ENCODE assay signal across 24 cellular contexts in the genomic region with DNA sequence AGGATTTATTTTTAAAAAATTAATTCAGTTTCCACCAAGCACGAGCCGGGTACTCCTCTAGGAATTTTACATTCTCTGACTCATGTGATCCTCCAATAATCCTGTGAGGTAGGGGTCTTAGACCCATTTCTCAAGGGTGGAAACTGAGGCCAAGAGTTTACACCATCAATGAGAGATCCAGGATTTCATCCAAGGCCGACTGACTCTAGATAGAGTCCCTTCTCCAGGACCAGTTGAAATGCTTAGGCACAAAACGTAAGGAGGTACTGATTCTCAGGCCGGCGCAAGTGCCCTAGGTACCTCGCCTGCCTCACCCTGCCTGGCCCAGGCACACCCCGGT.
"Had no signal": no experiment of that assay in that cellular context is flagged by ENCODE, and none has a peak within 500 bp of the region (broad histone marks: within the 10 kb centered on the region; RNA-seq: fewer than 3 reads in every experiment).

No MANE protein-coding gene starts in this region.

- ATAC-seq: activated CD4-positive, alpha-beta T cell treated with anti-CD3 and anti-CD28 coated beads for 36 hours; activated CD8-positive, alpha-beta T cell treated with anti-CD3 and anti-CD28 coated beads for 36 hours had no signal

- H3K27ac ChIP-seq: brain microvascular endothelial cell, SK-N-MC, VCaP had no signal

- H3K36me3 ChIP-seq: brain microvascular endothelial cell had no signal

- DNase-seq: activated CD4-positive, alpha-beta T cell treated with anti-CD3 and anti-CD28 coated beads for 36 hours; activated CD4-positive, alpha-beta T cell treated with anti-CD3 and anti-CD28 coated beads, Interleukin-2, amount 50 U/mL, for 1 hour; activated CD8-positive, alpha-beta memory T cell treated with anti-CD3 and anti-CD28 coated beads, Interleukin-2, amount 50 U/mL, for 48 hours; activated CD8-positive, alpha-beta T cell treated with anti-CD3 and anti-CD28 coated beads for 36 hours; activated effector memory CD4-positive, alpha-beta T cell treated with anti-CD3 and anti-CD28 coated beads, Interleukin-2, amount 50 U/mL, for 16 hours; activated naive CD4-positive, alpha-beta T cell treated with anti-CD3 and anti-CD28 coated beads, Interleukin-2, amount 10 ng/mL, durations not matched to agents 7 days and 5 days; activated naive CD8-positive, alpha-beta T cell treated with anti-CD3 and anti-CD28 coated beads for 36 hours; activated T-cell treated with anti-CD3 and anti-CD28 coated beads, Interleukin-2, amount 50 U/mL, for 1 hour; brain microvascular endothelial cell; cerebellar nuclear complex; Kasumi-1; KBM-7; NCI-H1048; NCI-H146; NCI-H1930; NCI-H345; NCI-H510A treated with DMSO at 0.1 percent for 48 hours; NCI-H69; NK-92 treated with Interleukin-12 subunit alpha and Interleukin-12 subunit beta, amount 100 ng/mL, for 24 hours; SIG-M5; T-helper 1 cell had no signal

- H3K4me3 ChIP-seq: SK-N-MC had no signal

- FAIRE-seq: RCC 7860 had no signal

- H3K27me3 ChIP-seq: brain microvascular endothelial cell had no signal
